Comparison of ENCODE assay signal across 8 cellular contexts in genomic region chr19:51108805-51109146, GRCh38. TPM values are rescaled to one million over a fixed set of nuclear protein-coding genes. Genes with fewer than 3 reads are reported as not detected.
DNase-seq lines count a peak whose midpoint lies in the region; ATAC-seq and TF ChIP-seq lines count a peak whose summit lies in the region.

No MANE protein-coding gene starts in this region.

- DNase-seq in activated naive CD4-positive, alpha-beta T cell (lab: John Stamatoyannopoulos, UW): peak in 3 of 4 experiments; percentile 69 to 78 (median 71)
- no peak for DNase-seq in activated naive CD4-positive, alpha-beta T cell treated with Interleukin-2 at 50 U/mL for 16 hours
- no peak for DNase-seq in immature natural killer cell
- no peak for DNase-seq in GM20000 (ENCODE audit: low spot score)
- DNase-seq in GF-D8 (lab: John Stamatoyannopoulos, UW): no peak

- H3K27ac ChIP-seq in subcutaneous abdominal adipose tissue (ENCODE audit: low read depth, low read length): peak overlapping the region; percentile 74

- ATAC-seq in HG03159 (IDR thresholded peaks at IDR 0.05; ENCODE audit: unreplicated experiment): peak; percentile 34

- no peaks in the 10 kb centered on the region for H3K9me3 ChIP-seq in subcutaneous abdominal adipose tissue (ENCODE audit: control insufficient read depth in 5 of 5, low read length in 5 of 5)

- peak overlapping the region; percentile 98 for H3K4me3 Mint-ChIP-seq in activated naive CD8-positive, alpha-beta T cell
- peak overlapping the region; percentile 97 to 99 (median 98) for H3K4me3 Mint-ChIP-seq in immature natural killer cell

- peaks cover 3 to 29% (median 21%) of the 10 kb centered on the region in 5 donors for H3K4me1 ChIP-seq in subcutaneous abdominal adipose tissue (ENCODE audit: control insufficient read depth in 5 of 5, insufficient read depth in 5 of 5, low read length in 5 of 5)

- no peak for TF ChIP-seq CTCF in GM20000 (IDR thresholded peaks at IDR 0.05; ENCODE audit: extremely low read depth, missing control alignments)

- H3K27me3 ChIP-seq in subcutaneous abdominal adipose tissue (ENCODE audit: control insufficient read depth in 5 of 5, insufficient read depth in 4 of 5, low read length in 5 of 5): no peaks in the 10 kb centered on the region

- peaks cover 8% of the 10 kb centered on the region for H3K36me3 Mint-ChIP-seq in activated naive CD8-positive, alpha-beta T cell
- peaks cover 3% of the 10 kb centered on the region in 3 donors for H3K36me3 Mint-ChIP-seq in immature natural killer cell

- H3K4me1 Mint-ChIP-seq in activated naive CD8-positive, alpha-beta T cell (ENCODE audit: low read depth): peaks cover 31% of the 10 kb centered on the region
- peaks cover 46 to 50% of the 10 kb centered on the region in 2 donors for H3K4me1 Mint-ChIP-seq in immature natural killer cell

- no peaks in the 10 kb centered on the region for H3K27me3 Mint-ChIP-seq in activated naive CD8-positive, alpha-beta T cell
- peaks cover 7 to 10% (median 8%) of the 10 kb centered on the region in 3 donors for H3K27me3 Mint-ChIP-seq in immature natural killer cell (ENCODE audit: low read depth in 3 of 3)

- H3K4me3 ChIP-seq in subcutaneous abdominal adipose tissue (ENCODE audit: low read depth in 1 of 5, low read length in 5 of 5): peak overlapping the region; percentile 86 to 92 (median 89)

- peak overlapping the region; percentile 95 for H3K27ac Mint-ChIP-seq in activated naive CD8-positive, alpha-beta T cell
- peak overlapping the region; percentile 94 to 99 (median 98) for H3K27ac Mint-ChIP-seq in immature natural killer cell

- peak overlapping the region in 3 of 5 donors; percentile 33 to 90 (median 49) for H3K9ac ChIP-seq in subcutaneous abdominal adipose tissue (ENCODE audit: low read length in 5 of 5)

- no peaks in the 10 kb centered on the region for H3K9me3 Mint-ChIP-seq in activated naive CD8-positive, alpha-beta T cell (ENCODE audit: low read depth)
- H3K9me3 Mint-ChIP-seq in immature natural killer cell: no peaks in the 10 kb centered on the region

- H3K36me3 ChIP-seq in subcutaneous abdominal adipose tissue (ENCODE audit: control insufficient read depth in 5 of 5, insufficient read depth in 5 of 5, low read length in 5 of 5): peaks cover 0 to 16% (median 4%) of the 10 kb centered on the region in 5 donors

RNA-seq across cellular contexts. Expression of gene CTU1, which starts 0.6 kb away (rescaled TPM):
- polyA plus RNA-seq in immature natural killer cell: 1 to 10 TPM; 2.0 to 5.6 (median 5.0) TPM

RNA-seq across cellular contexts. Expression of gene SIGLEC9, which starts 15.9 kb away (rescaled TPM):
- 10 to 100 TPM in 2 of 3 donors, 1 to 10 TPM in 1; 6.2 to 16.8 (median 11.3) TPM for polyA plus RNA-seq in immature natural killer cell

RNA-seq across cellular contexts. Expression of gene KLK14, which starts 26.1 kb away (rescaled TPM):
- not detected for polyA plus RNA-seq in immature natural killer cell

RNA-seq across cellular contexts. Expression of gene SIGLEC7, which starts 33.3 kb away (rescaled TPM):
- polyA plus RNA-seq in immature natural killer cell: 100 to 1,000 TPM; 108 to 213 (median 129) TPM

RNA-seq across cellular contexts. Expression of gene KLK13, which starts 43.9 kb away (rescaled TPM):
- not detected for polyA plus RNA-seq in immature natural killer cell

Comparison
In these comparisons a context has a peak if more than half of its experiments do, and no peak if none do; other contexts are left out.
1. DNase-seq: peak in activated naive CD4-positive, alpha-beta T cell (3 of 4); none in activated naive CD4-positive, alpha-beta T cell treated with Interleukin-2 at 50 U/mL for 16 hours (single experiment), immature natural killer cell (0 of 3), GM20000 (single experiment) and GF-D8 (single experiment).